ENCODE assay signal across 12 cellular contexts in genomic region chr2:148557844-148558436, GRCh38.
DNase-seq lines count a peak whose midpoint lies in the region; ATAC-seq, FAIRE-seq and TF ChIP-seq lines count a peak whose summit lies in the region.
"Had no signal": no experiment of that assay in that cellular context is flagged by ENCODE, and none has a peak within 500 bp of the region (broad histone marks: within the 10 kb centered on the region; RNA-seq: fewer than 3 reads in every experiment).

No MANE protein-coding gene starts in this region.

- H3K27ac ChIP-seq in cardiac muscle cell = no peak overlapping the region
- no peak overlapping the region for H3K27ac ChIP-seq in GM23338 (ENCODE audit: low read depth)
- no peak overlapping the region for H3K27ac ChIP-seq in heart left ventricle
- no peak overlapping the region for H3K27ac ChIP-seq in kidney (ENCODE audit: low read depth in 2 of 2, low read length in 2 of 2)
- H3K27ac ChIP-seq in RWPE1 = no peak overlapping the region
- H3K27ac ChIP-seq: hepatocyte had no signal

- no peak overlapping the region for H3K9ac ChIP-seq in kidney (ENCODE audit: low read length in 2 of 2)

- H3K4me1 ChIP-seq in cardiac muscle cell (ENCODE audit: low read depth) (no peaks in the 10 kb centered on the region), GM23338 (ENCODE audit: insufficient read depth) (peaks cover 30% of the 10 kb centered on the region), heart left ventricle (peaks cover 0 to 12% (median 0%) of the 10 kb centered on the region in 12 donors), kidney (ENCODE audit: control insufficient read depth in 1 of 2, insufficient read depth in 1 of 2, low read depth in 1 of 2, low read length in 2 of 2) (no peaks in the 10 kb centered on the region)

- peaks cover 17% of the 10 kb centered on the region for H3K9me2 ChIP-seq in GM23338 (ENCODE audit: insufficient read depth)

- peaks cover 12% of the 10 kb centered on the region for H3K9me3 Mint-ChIP-seq in GM23338

- H3K4me2 ChIP-seq in GM23338 = no peak overlapping the region
- H3K4me2 ChIP-seq: hepatocyte had no signal

- H3K4me1 Mint-ChIP-seq in GM23338 = peaks cover 11% of the 10 kb centered on the region

- ATAC-seq in Right ventricle myocardium superior (ENCODE audit: poor library complexity) (no peak), GM23338 (no peak), HG03565 (IDR thresholded peaks at IDR 0.05; ENCODE audit: unreplicated experiment) (peak; percentile 61), heart left ventricle (no peak)
- ATAC-seq: naive thymus-derived CD8-positive, alpha-beta T cell had no signal

- WGBS in heart left ventricle, 4 donors = 85 to 95% (median 94%) methylated on average over 5 of the region's 5 CpGs

- peak; percentile 18 for TF ChIP-seq CTCF in cardiac muscle cell (IDR thresholded peaks at IDR 0.05; ENCODE audit: low read depth, low read length)
- peak; percentile 37 to 44 for TF ChIP-seq CTCF in GM23338 (conservative IDR thresholded peaks at IDR 0.05; ENCODE audit: low read depth in 2 of 2)
- TF ChIP-seq CTCF in retinal pigment epithelial cell (conservative IDR thresholded peaks at IDR 0.05; ENCODE audit: low read depth, low read length) = peak; percentile 19
- no peak for TF ChIP-seq CTCF in heart left ventricle (IDR thresholded peaks at IDR 0.05)
- TF ChIP-seq CTCF in kidney (IDR thresholded peaks at IDR 0.05; ENCODE audit: borderline replicate concordance, extremely low read depth, insufficient read depth) = no peak
- no peak for TF ChIP-seq CTCF in RWPE1 (conservative IDR thresholded peaks at IDR 0.05; ENCODE audit: low read depth)

- FAIRE-seq in kidney (lab: Jason Lieb, UNC) = no peak
- FAIRE-seq: colon had no signal

- no peak for DNase-seq in cardiac muscle cell (ENCODE audit: low read depth in 1 of 2, low spot score in 1 of 2)
- DNase-seq in Right ventricle myocardium superior = no peak
- no peak for DNase-seq in GM23338 (ENCODE audit: low spot score)
- DNase-seq in retinal pigment epithelial cell (ENCODE audit: low read depth) = no peak
- no peak for DNase-seq in heart left ventricle
- DNase-seq in kidney = no peak
- no peak for DNase-seq in RWPE1 (ENCODE audit: low spot score)
- DNase-seq: MG63; naive thymus-derived CD8-positive, alpha-beta T cell had no signal

- no peaks in the 10 kb centered on the region for H3K79me2 ChIP-seq in GM23338 (replicated peaks; ENCODE audit: insufficient read depth)
- H3K79me2 ChIP-seq: hepatocyte had no signal

- no peaks in the 10 kb centered on the region; the same call in 2 of the 3 replicates for H3K36me3 Mint-ChIP-seq in GM23338 (ENCODE audit: low read depth)

- H3F3A ChIP-seq in GM23338 (replicated peaks; ENCODE audit: low read depth) = no peaks in the 10 kb centered on the region

- H3K4me3 ChIP-seq in cardiac muscle cell = no peak overlapping the region
- H3K4me3 ChIP-seq in GM23338 = no peak overlapping the region
- no peak overlapping the region for H3K4me3 ChIP-seq in retinal pigment epithelial cell (ENCODE audit: low read length)
- H3K4me3 ChIP-seq in heart left ventricle = no peak overlapping the region
- H3K4me3 ChIP-seq in kidney (ENCODE audit: low read length in 2 of 2) = no peak overlapping the region
- H3K4me3 ChIP-seq: hepatocyte, MG63 had no signal

- H3K27me3 ChIP-seq in cardiac muscle cell = no peaks in the 10 kb centered on the region
- no peaks in the 10 kb centered on the region for H3K27me3 ChIP-seq in GM23338 (ENCODE audit: insufficient read depth)
- peaks cover 0 to 8% (median 0%) of the 10 kb centered on the region in 9 donors for H3K27me3 ChIP-seq in heart left ventricle
- H3K27me3 ChIP-seq: hepatocyte, MG63 had no signal

- H3K27ac Mint-ChIP-seq in GM23338 = no peak overlapping the region
- H3K27ac Mint-ChIP-seq: naive thymus-derived CD8-positive, alpha-beta T cell had no signal

- H4K20me1 ChIP-seq in GM23338 (replicated peaks; ENCODE audit: insufficient read depth) = no peaks in the 10 kb centered on the region

- no peaks in the 10 kb centered on the region for H3K27me3 Mint-ChIP-seq in GM23338 (ENCODE audit: insufficient read depth, low read depth, poor library complexity)
- H3K27me3 Mint-ChIP-seq: naive thymus-derived CD8-positive, alpha-beta T cell had no signal

- TF ChIP-seq POLR2A in heart left ventricle (IDR thresholded peaks at IDR 0.05) = no peak

- POLR2A ChIA-PET in RWPE1 (lab: Yijun Ruan, JAX; ENCODE audit: low non-redundant PET) = no interaction called here

- intact Hi-C loops in Right ventricle myocardium superior (cut with DNase I) = no loop called here
- intact Hi-C loops in heart left ventricle (cut with DNase I) = no loop called here
- intact Hi-C loops in kidney (cut with DNase I) = no loop called here

- H3K9me3 ChIP-seq in cardiac muscle cell (ENCODE audit: low read depth) = no peaks in the 10 kb centered on the region
- peaks cover 0 to 3% (median 0%) of the 10 kb centered on the region in 12 donors for H3K9me3 ChIP-seq in heart left ventricle
- H3K9me3 ChIP-seq in kidney (ENCODE audit: control insufficient read depth in 1 of 2, low read length in 2 of 2) = peaks cover 0 to 3% of the 10 kb centered on the region in 2 donors
- H3K9me3 ChIP-seq: MG63 had no signal

- H2AFZ ChIP-seq in GM23338 = no peak overlapping the region; the same call in 1 of the 2 replicates
- H2AFZ ChIP-seq: hepatocyte had no signal

- CTCF ChIA-PET in RWPE1 (lab: Yijun Ruan, JAX) = no interaction called here

- no peak overlapping the region for H3K4me3 Mint-ChIP-seq in GM23338
- H3K4me3 Mint-ChIP-seq: naive thymus-derived CD8-positive, alpha-beta T cell had no signal

- no peaks in the 10 kb centered on the region for H3K36me3 ChIP-seq in cardiac muscle cell
- H3K36me3 ChIP-seq in GM23338 (ENCODE audit: insufficient read depth) = no peaks in the 10 kb centered on the region
- H3K36me3 ChIP-seq in heart left ventricle = no peaks in the 10 kb centered on the region
- H3K36me3 ChIP-seq in kidney (ENCODE audit: control insufficient read depth in 1 of 2, insufficient read depth in 2 of 2, low read length in 2 of 2) = no peaks in the 10 kb centered on the region
- H3K36me3 ChIP-seq: MG63 had no signal

TF ChIP-seq in GM23338, 12 proteins besides CTCF, POLR2A, EP300 and RAD21:
- TF ChIP-seq NANOG (IDR thresholded peaks at IDR 0.05; ENCODE audit: borderline replicate concordance) = no peak
- TF ChIP-seq ETS1 (IDR thresholded peaks at IDR 0.05) = no peak
- TF ChIP-seq STAT1 (IDR thresholded peaks at IDR 0.05; ENCODE audit: unreplicated experiment) = no peak

Comparison
In these comparisons a context has a peak if more than half of its experiments do, and no peak if none do; other contexts are left out.
1. CTCF ChIP-seq: peak in cardiac muscle cell (single experiment), GM23338 (2 of 2) and retinal pigment epithelial cell (single experiment); none in heart left ventricle (0 of 12), kidney (single experiment) and RWPE1 (single experiment).